ENCODE assay signal across 37 cellular contexts in genomic region chr15:55700876-55701275, GRCh38. TPM values are rescaled to one million over a fixed set of nuclear protein-coding genes. Genes with fewer than 3 reads are reported as not detected.
"Had no signal": no experiment of that assay in that cellular context is flagged by ENCODE, and none has a peak within 500 bp of the region (broad histone marks: within the 10 kb centered on the region; RNA-seq: fewer than 3 reads in every experiment).

No MANE protein-coding gene starts in this region.

- DNase-seq: activated B cell treated with CpG ODN at 0.5 μM for 24 hours; activated CD4-positive, alpha-beta T cell treated with anti-CD3 and anti-CD28 coated beads, Interleukin-2, amount 10 ng/mL, durations not matched to agents 24 days and 14 days; activated CD4-positive, alpha-beta T cell treated with anti-CD3 and anti-CD28 coated beads, Interleukin-2, amount 50 U/mL, for 4 hours; activated CD4-positive, CD25-positive, alpha-beta regulatory T cell treated with anti-CD3 and anti-CD28 coated beads, Interleukin-2, amount 50 U/mL, for 72 hours; activated CD8-positive, alpha-beta T cell treated with anti-CD3 and anti-CD28 coated beads for 36 hours; activated gamma-delta T cell; activated naive CD4-positive, alpha-beta T cell treated with Interleukin-2 at 50 U/mL for 16 hours; activated naive CD8-positive, alpha-beta T cell treated with anti-CD3 and anti-CD28 coated beads, Interleukin-2, amount 10 ng/mL, durations not matched to agents 7 days and 5 days; activated T-cell treated with anti-CD3 and anti-CD28 coated beads, Interleukin-2, amount 50 U/mL, for 1 hour; activated T-cell treated with anti-CD3 and anti-CD28 coated beads, Interleukin-2, amount 50 U/mL, for 72 hours; amygdala; NCI-H1105; NCI-H1436 treated with DMSO at 0.1 percent for 48 hours; NCI-H187; NCI-H2029 treated with DMSO at 0.1 percent for 48 hours; NCI-H2107; NCI-H2171; NCI-H510A; NCI-H526; NCI-H748 treated with DMSO at 0.1 percent for 48 hours; NK-92 treated with Interleukin-12 subunit alpha and Interleukin-12 subunit beta, amount 100 ng/mL, for 24 hours; PC-3; Peyer's patch; RPMI8226; SHP77 treated with DMSO at 0.1 percent for 48 hours; SW 1271; T-helper 1 cell; T-helper 2 cell; T-helper 9 cell had no signal

- H3K36me3 Mint-ChIP-seq: activated naive CD4-positive, alpha-beta T cell treated with anti-CD3 and anti-CD28 coated beads, Interleukin-2, amount 50 U/mL, for 24 hours; activated naive CD8-positive, alpha-beta T cell treated with anti-CD3 and anti-CD28 coated beads, Interleukin-2, amount 10 ng/mL, durations not matched to agents 7 days and 5 days had no signal

- H3K4me1 Mint-ChIP-seq: activated B cell treated with CpG ODN at 0.5 μM for 24 hours; activated CD4-positive, alpha-beta T cell treated with anti-CD3 and anti-CD28 coated beads, Interleukin-2, amount 10 ng/mL, durations not matched to agents 24 days and 14 days; activated naive CD4-positive, alpha-beta T cell treated with anti-CD3 and anti-CD28 coated beads, Interleukin-2, amount 50 U/mL, for 24 hours had no signal

- H3K9me3 Mint-ChIP-seq: activated B cell treated with CpG ODN at 0.5 μM for 24 hours; activated CD4-positive, alpha-beta T cell treated with anti-CD3 and anti-CD28 coated beads, Interleukin-2, amount 10 ng/mL, durations not matched to agents 24 days and 14 days; activated CD8-positive, alpha-beta T cell treated with anti-CD3 and anti-CD28 coated beads for 36 hours; activated naive CD4-positive, alpha-beta T cell treated with anti-CD3 and anti-CD28 coated beads, Interleukin-2, amount 50 U/mL, for 24 hours; activated naive CD8-positive, alpha-beta T cell treated with anti-CD3 and anti-CD28 coated beads, Interleukin-2, amount 10 ng/mL, durations not matched to agents 7 days and 5 days; activated T-cell treated with anti-CD3 and anti-CD28 coated beads, Interleukin-2, amount 50 U/mL, for 72 hours; activated T-helper 2 cell treated with anti-CD3 and anti-CD28 coated beads, Interferon-gamma antibody, Interleukin-2, Interleukin-4, amounts not matched to agents 10 μg/mL and 5 μg/mL and 100 μg/mL, durations not matched to agents 14 hours and 24 hours and 36 hours; central memory CD8-positive, alpha-beta T cell had no signal

- ATAC-seq: activated CD8-positive, alpha-beta T cell treated with anti-CD3 and anti-CD28 coated beads for 36 hours; PC-3; SK-N-SH treated with all-trans-retinoic acid at 6 μM for 48 hours had no signal

- H3K9me3 ChIP-seq: ascending aorta, Peyer's patch had no signal

- H3K4me3 ChIP-seq: ascending aorta, cardiac muscle cell, Peyer's patch had no signal

- H3K27me3 ChIP-seq: ascending aorta, cardiac muscle cell, Peyer's patch had no signal

- H3K4me1 ChIP-seq: ascending aorta, Peyer's patch had no signal

- H3K27ac ChIP-seq: ascending aorta, cardiac muscle cell, Peyer's patch, VCaP had no signal

- H3K4me3 Mint-ChIP-seq: activated B cell treated with CpG ODN at 0.5 μM for 24 hours; activated CD4-positive, alpha-beta T cell treated with anti-CD3 and anti-CD28 coated beads, Interleukin-2, amount 10 ng/mL, durations not matched to agents 24 days and 14 days; activated CD8-positive, alpha-beta T cell treated with anti-CD3 and anti-CD28 coated beads for 36 hours; activated naive CD4-positive, alpha-beta T cell treated with anti-CD3 and anti-CD28 coated beads, Interleukin-2, amount 50 U/mL, for 24 hours; activated naive CD8-positive, alpha-beta T cell treated with anti-CD3 and anti-CD28 coated beads, Interleukin-2, amount 10 ng/mL, durations not matched to agents 7 days and 5 days; central memory CD8-positive, alpha-beta T cell had no signal

- H3K27ac Mint-ChIP-seq: activated B cell treated with CpG ODN at 0.5 μM for 24 hours; activated CD8-positive, alpha-beta T cell treated with anti-CD3 and anti-CD28 coated beads for 36 hours; activated naive CD4-positive, alpha-beta T cell treated with anti-CD3 and anti-CD28 coated beads, Interleukin-2, amount 50 U/mL, for 24 hours; activated naive CD8-positive, alpha-beta T cell treated with anti-CD3 and anti-CD28 coated beads, Interleukin-2, amount 10 ng/mL, durations not matched to agents 7 days and 5 days; activated T-cell treated with anti-CD3 and anti-CD28 coated beads, Interleukin-2, amount 50 U/mL, for 72 hours; activated T-helper 2 cell treated with anti-CD3 and anti-CD28 coated beads, Interferon-gamma antibody, Interleukin-2, Interleukin-4, amounts not matched to agents 10 μg/mL and 5 μg/mL and 100 μg/mL, durations not matched to agents 14 hours and 24 hours and 36 hours had no signal

- H3K36me3 ChIP-seq: ascending aorta, cardiac muscle cell, Peyer's patch had no signal

RNA-seq across cellular contexts. Expression of gene PRTG, which starts 42.1 kb away (rescaled TPM):
- total RNA-seq: activated B cell treated with CpG ODN at 0.5 μM for 24 hours; activated CD4-positive, alpha-beta T cell treated with anti-CD3 and anti-CD28 coated beads, Interleukin-2, amount 10 ng/mL, durations not matched to agents 24 days and 14 days; activated CD8-positive, alpha-beta memory T cell treated with anti-CD3 and anti-CD28 coated beads for 36 hours; activated CD8-positive, alpha-beta T cell treated with anti-CD3 and anti-CD28 coated beads for 36 hours; activated naive CD8-positive, alpha-beta T cell treated with anti-CD3 and anti-CD28 coated beads, Interleukin-2, amount 10 ng/mL, durations not matched to agents 7 days and 5 days had no signal
